Comparison of ENCODE assay signal across 1 cellular context in the genomic region with DNA sequence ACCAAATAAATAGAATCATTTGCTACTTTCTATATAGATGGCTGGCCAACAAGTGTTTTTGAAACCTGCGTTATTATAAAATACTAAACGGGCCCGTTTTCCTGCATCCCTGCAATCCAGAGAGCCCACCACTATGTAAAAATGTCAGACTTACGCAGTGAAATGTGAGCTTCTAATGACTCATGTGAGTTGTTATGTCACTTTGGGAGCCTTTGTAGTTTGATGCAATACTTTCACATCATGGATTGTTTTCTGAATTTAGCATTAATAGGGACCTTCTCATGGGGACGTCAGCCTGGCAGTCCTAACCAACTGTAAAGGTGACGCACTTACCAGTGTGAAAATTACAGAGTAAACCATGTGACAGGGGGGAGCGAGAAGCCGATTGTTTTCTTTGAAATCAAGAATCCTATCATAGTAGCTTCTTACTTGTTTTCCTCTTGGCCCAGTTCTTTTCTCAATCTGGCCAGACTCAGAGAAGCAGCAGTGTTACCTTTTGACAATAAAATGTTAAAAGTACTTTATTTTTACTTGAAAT.
TF ChIP-seq lines count a peak whose summit lies in the region.

No MANE protein-coding gene starts in this region.

TF ChIP-seq in IMR-90, 13 proteins besides CTCF, POLR2A, EP300 and RAD21:
- TF ChIP-seq MAZ (IDR thresholded peaks at IDR 0.05; ENCODE audit: borderline replicate concordance, low read depth, low read length) (no peak), NFE2L2 (IDR thresholded peaks at IDR 0.05; ENCODE audit: low read depth, low read length) (no peak), SMC3 (IDR thresholded peaks at IDR 0.05; ENCODE audit: low read depth, low read length) (no peak), CEBPB (IDR thresholded peaks at IDR 0.05; ENCODE audit: low read depth, low read length) (peak; percentile 29; the same call in 1 of the 2 replicates)
- TF ChIP-seq, protein P1, sequence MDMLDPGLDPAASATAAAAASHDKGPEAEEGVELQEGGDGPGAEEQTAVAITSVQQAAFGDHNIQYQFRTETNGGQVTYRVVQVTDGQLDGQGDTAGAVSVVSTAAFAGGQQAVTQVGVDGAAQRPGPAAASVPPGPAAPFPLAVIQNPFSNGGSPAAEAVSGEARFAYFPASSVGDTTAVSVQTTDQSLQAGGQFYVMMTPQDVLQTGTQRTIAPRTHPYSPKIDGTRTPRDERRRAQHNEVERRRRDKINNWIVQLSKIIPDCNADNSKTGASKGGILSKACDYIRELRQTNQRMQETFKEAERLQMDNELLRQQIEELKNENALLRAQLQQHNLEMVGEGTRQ (IDR thresholded peaks at IDR 0.05; ENCODE audit: low read depth, low read length), result no peak
TF ChIP-seq in IMR-90: peak in this region for 1.
